ENCODE assay signal across 1 cellular context in the genomic region with DNA sequence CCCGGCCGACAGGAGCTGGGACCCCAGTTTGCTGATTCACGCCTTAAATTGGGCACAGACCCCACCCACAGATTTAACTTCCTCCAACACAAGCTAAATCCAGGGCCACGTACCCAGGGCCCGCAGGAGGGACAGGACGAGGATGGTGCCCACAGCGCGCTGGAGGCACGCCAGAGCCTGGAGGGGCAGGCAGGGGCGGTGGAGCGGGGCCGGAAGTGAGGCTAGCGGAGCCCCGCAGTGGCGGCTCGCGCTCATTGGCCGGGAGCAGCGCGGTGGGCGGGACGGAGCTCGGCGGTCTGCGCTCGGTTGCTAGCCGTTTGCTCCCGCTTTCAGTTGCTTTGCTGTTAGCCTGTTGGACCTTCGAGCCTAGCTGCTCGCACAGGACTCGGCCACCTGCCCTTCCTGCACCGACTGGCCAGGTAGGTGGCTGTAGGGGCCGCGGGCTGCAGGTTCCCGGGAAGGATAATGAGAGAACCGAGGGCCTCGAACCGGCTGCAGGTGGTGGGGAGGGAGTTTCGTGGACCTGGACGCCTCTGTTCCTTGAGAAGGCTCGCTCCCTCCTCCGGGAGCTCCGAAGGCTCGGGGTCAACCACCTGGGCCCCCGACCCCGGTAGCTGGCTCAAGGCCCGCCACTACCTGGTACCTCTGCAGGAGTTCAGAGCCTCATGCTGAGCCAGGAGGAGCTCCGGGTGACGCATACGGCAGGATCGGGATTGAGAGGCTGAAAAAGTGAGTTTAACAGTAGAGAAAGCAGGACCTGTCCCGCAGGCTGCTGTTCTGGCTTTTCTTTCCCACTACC.
TF ChIP-seq lines count a peak whose summit lies in the region.

A gene (plus strand): TSS at position 332 of the 799 bp plus-strand sequence. CDS start 8,212 bp downstream, outside the sequence.

TF ChIP-seq in K562, 482 proteins besides CTCF, POLR2A, EP300 and RAD21 (continued from another document and continues in another):
- no peak for TF ChIP-seq MCM2 (IDR thresholded peaks at IDR 0.05; ENCODE audit: low read depth)
- no peak for TF ChIP-seq ZFPM2 (CRISPR knock-in tag; IDR thresholded peaks at IDR 0.05)
- no peak for TF ChIP-seq ZNF583 (CRISPR knock-in tag; IDR thresholded peaks at IDR 0.05)
- 0 out of 2 replicates have a peak, but pooled peaks have one; percentile 30 for TF ChIP-seq FOXP1 (CRISPR knock-in tag; IDR thresholded peaks at IDR 0.05)
- peak; percentile 85; the same call in 1 of the 2 replicates for TF ChIP-seq GTF2F1 (IDR thresholded peaks at IDR 0.05; ENCODE audit: low read depth, low read length)
- TF ChIP-seq PURB (CRISPR knock-in tag; IDR thresholded peaks at IDR 0.05; ENCODE audit: low read depth) = no peak
- TF ChIP-seq, protein P1, sequence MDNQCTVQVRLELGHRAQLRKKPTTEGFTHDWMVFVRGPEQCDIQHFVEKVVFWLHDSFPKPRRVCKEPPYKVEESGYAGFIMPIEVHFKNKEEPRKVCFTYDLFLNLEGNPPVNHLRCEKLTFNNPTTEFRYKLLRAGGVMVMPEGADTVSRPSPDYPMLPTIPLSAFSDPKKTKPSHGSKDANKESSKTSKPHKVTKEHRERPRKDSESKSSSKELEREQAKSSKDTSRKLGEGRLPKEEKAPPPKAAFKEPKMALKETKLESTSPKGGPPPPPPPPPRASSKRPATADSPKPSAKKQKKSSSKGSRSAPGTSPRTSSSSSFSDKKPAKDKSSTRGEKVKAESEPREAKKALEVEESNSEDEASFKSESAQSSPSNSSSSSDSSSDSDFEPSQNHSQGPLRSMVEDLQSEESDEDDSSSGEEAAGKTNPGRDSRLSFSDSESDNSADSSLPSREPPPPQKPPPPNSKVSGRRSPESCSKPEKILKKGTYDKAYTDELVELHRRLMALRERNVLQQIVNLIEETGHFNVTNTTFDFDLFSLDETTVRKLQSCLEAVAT (IDR thresholded peaks at IDR 0.05) = 0 out of 4 replicates have a peak, but pooled peaks of 1 of the 2 experiments have one; percentile 28
- TF ChIP-seq, protein P2, sequence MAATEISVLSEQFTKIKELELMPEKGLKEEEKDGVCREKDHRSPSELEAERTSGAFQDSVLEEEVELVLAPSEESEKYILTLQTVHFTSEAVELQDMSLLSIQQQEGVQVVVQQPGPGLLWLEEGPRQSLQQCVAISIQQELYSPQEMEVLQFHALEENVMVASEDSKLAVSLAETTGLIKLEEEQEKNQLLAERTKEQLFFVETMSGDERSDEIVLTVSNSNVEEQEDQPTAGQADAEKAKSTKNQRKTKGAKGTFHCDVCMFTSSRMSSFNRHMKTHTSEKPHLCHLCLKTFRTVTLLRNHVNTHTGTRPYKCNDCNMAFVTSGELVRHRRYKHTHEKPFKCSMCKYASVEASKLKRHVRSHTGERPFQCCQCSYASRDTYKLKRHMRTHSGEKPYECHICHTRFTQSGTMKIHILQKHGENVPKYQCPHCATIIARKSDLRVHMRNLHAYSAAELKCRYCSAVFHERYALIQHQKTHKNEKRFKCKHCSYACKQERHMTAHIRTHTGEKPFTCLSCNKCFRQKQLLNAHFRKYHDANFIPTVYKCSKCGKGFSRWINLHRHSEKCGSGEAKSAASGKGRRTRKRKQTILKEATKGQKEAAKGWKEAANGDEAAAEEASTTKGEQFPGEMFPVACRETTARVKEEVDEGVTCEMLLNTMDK (IDR thresholded peaks at IDR 0.05; ENCODE audit: borderline replicate concordance, insufficient read depth, low read depth, low read length, poor library complexity, severe bottlenecking) = no peak
- peak; percentile 70 for TF ChIP-seq ZFX (CRISPR knock-in tag; IDR thresholded peaks at IDR 0.05)
- TF ChIP-seq GABPB1 (CRISPR knock-in tag; IDR thresholded peaks at IDR 0.05) = peak; percentile 93
- TF ChIP-seq, protein P3, sequence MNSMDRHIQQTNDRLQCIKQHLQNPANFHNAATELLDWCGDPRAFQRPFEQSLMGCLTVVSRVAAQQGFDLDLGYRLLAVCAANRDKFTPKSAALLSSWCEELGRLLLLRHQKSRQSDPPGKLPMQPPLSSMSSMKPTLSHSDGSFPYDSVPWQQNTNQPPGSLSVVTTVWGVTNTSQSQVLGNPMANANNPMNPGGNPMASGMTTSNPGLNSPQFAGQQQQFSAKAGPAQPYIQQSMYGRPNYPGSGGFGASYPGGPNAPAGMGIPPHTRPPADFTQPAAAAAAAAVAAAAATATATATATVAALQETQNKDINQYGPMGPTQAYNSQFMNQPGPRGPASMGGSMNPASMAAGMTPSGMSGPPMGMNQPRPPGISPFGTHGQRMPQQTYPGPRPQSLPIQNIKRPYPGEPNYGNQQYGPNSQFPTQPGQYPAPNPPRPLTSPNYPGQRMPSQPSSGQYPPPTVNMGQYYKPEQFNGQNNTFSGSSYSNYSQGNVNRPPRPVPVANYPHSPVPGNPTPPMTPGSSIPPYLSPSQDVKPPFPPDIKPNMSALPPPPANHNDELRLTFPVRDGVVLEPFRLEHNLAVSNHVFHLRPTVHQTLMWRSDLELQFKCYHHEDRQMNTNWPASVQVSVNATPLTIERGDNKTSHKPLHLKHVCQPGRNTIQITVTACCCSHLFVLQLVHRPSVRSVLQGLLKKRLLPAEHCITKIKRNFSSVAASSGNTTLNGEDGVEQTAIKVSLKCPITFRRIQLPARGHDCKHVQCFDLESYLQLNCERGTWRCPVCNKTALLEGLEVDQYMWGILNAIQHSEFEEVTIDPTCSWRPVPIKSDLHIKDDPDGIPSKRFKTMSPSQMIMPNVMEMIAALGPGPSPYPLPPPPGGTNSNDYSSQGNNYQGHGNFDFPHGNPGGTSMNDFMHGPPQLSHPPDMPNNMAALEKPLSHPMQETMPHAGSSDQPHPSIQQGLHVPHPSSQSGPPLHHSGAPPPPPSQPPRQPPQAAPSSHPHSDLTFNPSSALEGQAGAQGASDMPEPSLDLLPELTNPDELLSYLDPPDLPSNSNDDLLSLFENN (IDR thresholded peaks at IDR 0.05; ENCODE audit: low read depth in 2 of 2, low read length in 2 of 2) = 0 out of 4 replicates have a peak, but pooled peaks of 1 of the 2 experiments have one; percentile 48
- peak; percentile 79 for TF ChIP-seq RBM25 (IDR thresholded peaks at IDR 0.05; ENCODE audit: low read depth, low read length, severe bottlenecking)
- TF ChIP-seq CBFA2T2 (conservative IDR thresholded peaks at IDR 0.05) = no peak
- TF ChIP-seq HDAC3 (IDR thresholded peaks at IDR 0.05; ENCODE audit: borderline replicate concordance, partially characterized antibody) = no peak
- peak; percentile 36 for TF ChIP-seq EGR1 (conservative IDR thresholded peaks at IDR 0.05)
- no peak for TF ChIP-seq NUFIP1 (IDR thresholded peaks at IDR 0.05; ENCODE audit: partially characterized antibody)
- peak; percentile 62; the same call in 1 of the 2 replicates for TF ChIP-seq ZBTB7A (IDR thresholded peaks at IDR 0.05; ENCODE audit: borderline replicate concordance, control insufficient read depth, low read depth, low read length)
- no peak for TF ChIP-seq JUNB (CRISPR knock-in tag; conservative IDR thresholded peaks at IDR 0.05)
- TF ChIP-seq TCF7 (IDR thresholded peaks at IDR 0.05; ENCODE audit: borderline replicate concordance) = no peak
- no peak for TF ChIP-seq SRSF9 (IDR thresholded peaks at IDR 0.05; ENCODE audit: borderline replicate concordance, low read depth, low read length)
- no peak for TF ChIP-seq FIP1L1 (IDR thresholded peaks at IDR 0.05; ENCODE audit: low read depth, low read length, poor library complexity, severe bottlenecking)
- TF ChIP-seq, protein P4, sequence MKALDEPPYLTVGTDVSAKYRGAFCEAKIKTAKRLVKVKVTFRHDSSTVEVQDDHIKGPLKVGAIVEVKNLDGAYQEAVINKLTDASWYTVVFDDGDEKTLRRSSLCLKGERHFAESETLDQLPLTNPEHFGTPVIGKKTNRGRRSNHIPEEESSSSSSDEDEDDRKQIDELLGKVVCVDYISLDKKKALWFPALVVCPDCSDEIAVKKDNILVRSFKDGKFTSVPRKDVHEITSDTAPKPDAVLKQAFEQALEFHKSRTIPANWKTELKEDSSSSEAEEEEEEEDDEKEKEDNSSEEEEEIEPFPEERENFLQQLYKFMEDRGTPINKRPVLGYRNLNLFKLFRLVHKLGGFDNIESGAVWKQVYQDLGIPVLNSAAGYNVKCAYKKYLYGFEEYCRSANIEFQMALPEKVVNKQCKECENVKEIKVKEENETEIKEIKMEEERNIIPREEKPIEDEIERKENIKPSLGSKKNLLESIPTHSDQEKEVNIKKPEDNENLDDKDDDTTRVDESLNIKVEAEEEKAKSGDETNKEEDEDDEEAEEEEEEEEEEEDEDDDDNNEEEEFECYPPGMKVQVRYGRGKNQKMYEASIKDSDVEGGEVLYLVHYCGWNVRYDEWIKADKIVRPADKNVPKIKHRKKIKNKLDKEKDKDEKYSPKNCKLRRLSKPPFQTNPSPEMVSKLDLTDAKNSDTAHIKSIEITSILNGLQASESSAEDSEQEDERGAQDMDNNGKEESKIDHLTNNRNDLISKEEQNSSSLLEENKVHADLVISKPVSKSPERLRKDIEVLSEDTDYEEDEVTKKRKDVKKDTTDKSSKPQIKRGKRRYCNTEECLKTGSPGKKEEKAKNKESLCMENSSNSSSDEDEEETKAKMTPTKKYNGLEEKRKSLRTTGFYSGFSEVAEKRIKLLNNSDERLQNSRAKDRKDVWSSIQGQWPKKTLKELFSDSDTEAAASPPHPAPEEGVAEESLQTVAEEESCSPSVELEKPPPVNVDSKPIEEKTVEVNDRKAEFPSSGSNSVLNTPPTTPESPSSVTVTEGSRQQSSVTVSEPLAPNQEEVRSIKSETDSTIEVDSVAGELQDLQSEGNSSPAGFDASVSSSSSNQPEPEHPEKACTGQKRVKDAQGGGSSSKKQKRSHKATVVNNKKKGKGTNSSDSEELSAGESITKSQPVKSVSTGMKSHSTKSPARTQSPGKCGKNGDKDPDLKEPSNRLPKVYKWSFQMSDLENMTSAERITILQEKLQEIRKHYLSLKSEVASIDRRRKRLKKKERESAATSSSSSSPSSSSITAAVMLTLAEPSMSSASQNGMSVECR (CRISPR knock-in tag; IDR thresholded peaks at IDR 0.05) = no peak; the same call in 1 of the 2 replicates
- TF ChIP-seq, protein P5, sequence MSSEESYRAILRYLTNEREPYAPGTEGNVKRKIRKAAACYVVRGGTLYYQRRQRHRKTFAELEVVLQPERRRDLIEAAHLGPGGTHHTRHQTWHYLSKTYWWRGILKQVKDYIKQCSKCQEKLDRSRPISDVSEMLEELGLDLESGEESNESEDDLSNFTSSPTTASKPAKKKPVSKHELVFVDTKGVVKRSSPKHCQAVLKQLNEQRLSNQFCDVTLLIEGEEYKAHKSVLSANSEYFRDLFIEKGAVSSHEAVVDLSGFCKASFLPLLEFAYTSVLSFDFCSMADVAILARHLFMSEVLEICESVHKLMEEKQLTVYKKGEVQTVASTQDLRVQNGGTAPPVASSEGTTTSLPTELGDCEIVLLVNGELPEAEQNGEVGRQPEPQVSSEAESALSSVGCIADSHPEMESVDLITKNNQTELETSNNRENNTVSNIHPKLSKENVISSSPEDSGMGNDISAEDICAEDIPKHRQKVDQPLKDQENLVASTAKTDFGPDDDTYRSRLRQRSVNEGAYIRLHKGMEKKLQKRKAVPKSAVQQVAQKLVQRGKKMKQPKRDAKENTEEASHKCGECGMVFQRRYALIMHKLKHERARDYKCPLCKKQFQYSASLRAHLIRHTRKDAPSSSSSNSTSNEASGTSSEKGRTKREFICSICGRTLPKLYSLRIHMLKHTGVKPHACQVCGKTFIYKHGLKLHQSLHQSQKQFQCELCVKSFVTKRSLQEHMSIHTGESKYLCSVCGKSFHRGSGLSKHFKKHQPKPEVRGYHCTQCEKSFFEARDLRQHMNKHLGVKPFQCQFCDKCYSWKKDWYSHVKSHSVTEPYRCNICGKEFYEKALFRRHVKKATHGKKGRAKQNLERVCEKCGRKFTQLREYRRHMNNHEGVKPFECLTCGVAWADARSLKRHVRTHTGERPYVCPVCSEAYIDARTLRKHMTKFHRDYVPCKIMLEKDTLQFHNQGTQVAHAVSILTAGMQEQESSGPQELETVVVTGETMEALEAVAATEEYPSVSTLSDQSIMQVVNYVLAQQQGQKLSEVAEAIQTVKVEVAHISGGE (CRISPR knock-in tag; IDR thresholded peaks at IDR 0.05) = peak in 1 of 3 experiments; percentile 51; a peak in 1 of 6 replicates
- TF ChIP-seq, protein P6, sequence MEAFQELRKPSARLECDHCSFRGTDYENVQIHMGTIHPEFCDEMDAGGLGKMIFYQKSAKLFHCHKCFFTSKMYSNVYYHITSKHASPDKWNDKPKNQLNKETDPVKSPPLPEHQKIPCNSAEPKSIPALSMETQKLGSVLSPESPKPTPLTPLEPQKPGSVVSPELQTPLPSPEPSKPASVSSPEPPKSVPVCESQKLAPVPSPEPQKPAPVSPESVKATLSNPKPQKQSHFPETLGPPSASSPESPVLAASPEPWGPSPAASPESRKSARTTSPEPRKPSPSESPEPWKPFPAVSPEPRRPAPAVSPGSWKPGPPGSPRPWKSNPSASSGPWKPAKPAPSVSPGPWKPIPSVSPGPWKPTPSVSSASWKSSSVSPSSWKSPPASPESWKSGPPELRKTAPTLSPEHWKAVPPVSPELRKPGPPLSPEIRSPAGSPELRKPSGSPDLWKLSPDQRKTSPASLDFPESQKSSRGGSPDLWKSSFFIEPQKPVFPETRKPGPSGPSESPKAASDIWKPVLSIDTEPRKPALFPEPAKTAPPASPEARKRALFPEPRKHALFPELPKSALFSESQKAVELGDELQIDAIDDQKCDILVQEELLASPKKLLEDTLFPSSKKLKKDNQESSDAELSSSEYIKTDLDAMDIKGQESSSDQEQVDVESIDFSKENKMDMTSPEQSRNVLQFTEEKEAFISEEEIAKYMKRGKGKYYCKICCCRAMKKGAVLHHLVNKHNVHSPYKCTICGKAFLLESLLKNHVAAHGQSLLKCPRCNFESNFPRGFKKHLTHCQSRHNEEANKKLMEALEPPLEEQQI (IDR thresholded peaks at IDR 0.05) = no peak
- no peak for TF ChIP-seq CSDE1 (IDR thresholded peaks at IDR 0.05)
- 0 out of 4 replicates have a peak, but pooled peaks of 1 of the 2 experiments have one; percentile 16 for TF ChIP-seq RCOR1 (IDR thresholded peaks at IDR 0.05; ENCODE audit: borderline replicate concordance in 1 of 2, low read depth in 2 of 2, low read length in 2 of 2)
- no peak for TF ChIP-seq NEUROD1 (IDR thresholded peaks at IDR 0.05; ENCODE audit: borderline replicate concordance, low read depth, low read length, partially characterized antibody)
- TF ChIP-seq ZNF431 (CRISPR knock-in tag; IDR thresholded peaks at IDR 0.05) = 0 out of 2 replicates have a peak, but pooled peaks have one; percentile 17
- TF ChIP-seq ZBTB8A (IDR thresholded peaks at IDR 0.05; ENCODE audit: partially characterized antibody) = no peak
- TF ChIP-seq NFE2 (IDR thresholded peaks at IDR 0.05; ENCODE audit: low read depth) = peak; percentile 45; the same call in 1 of the 2 replicates
- no peak for TF ChIP-seq ZNF445 (CRISPR knock-in tag; IDR thresholded peaks at IDR 0.05; ENCODE audit: low read depth)
- peak; percentile 96 for TF ChIP-seq RBFOX2 (IDR thresholded peaks at IDR 0.05; ENCODE audit: low read depth, low read length)
- TF ChIP-seq NR2F6 (CRISPR knock-in tag; IDR thresholded peaks at IDR 0.05) = no peak
- TF ChIP-seq, protein P7, sequence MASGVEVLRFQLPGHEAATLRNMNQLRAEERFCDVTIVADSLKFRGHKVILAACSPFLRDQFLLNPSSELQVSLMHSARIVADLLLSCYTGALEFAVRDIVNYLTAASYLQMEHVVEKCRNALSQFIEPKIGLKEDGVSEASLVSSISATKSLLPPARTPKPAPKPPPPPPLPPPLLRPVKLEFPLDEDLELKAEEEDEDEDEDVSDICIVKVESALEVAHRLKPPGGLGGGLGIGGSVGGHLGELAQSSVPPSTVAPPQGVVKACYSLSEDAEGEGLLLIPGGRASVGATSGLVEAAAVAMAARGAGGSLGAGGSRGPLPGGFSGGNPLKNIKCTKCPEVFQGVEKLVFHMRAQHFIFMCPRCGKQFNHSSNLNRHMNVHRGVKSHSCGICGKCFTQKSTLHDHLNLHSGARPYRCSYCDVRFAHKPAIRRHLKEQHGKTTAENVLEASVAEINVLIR (CRISPR knock-in tag; IDR thresholded peaks at IDR 0.05) = no peak
- no peak for TF ChIP-seq SREBF1 (IDR thresholded peaks at IDR 0.05; ENCODE audit: borderline replicate concordance, low read depth, low read length)
- 0 out of 2 replicates have a peak, but pooled peaks have one; percentile 33 for TF ChIP-seq ATF7 (IDR thresholded peaks at IDR 0.05)
- no peak for TF ChIP-seq BCL6 (CRISPR knock-in tag; IDR thresholded peaks at IDR 0.05)
